In genomic region chr3:13651057-13651400, GRCh38 we compare ENCODE assay signal across 2 cellular contexts.
TF ChIP-seq lines count a peak whose summit lies in the region.

No MANE protein-coding gene starts in this region.

TF ChIP-seq in HCT116, 20 proteins besides CTCF, POLR2A, EP300 and RAD21:
- TF ChIP-seq POLR2AphosphoS5 (IDR thresholded peaks at IDR 0.05; ENCODE audit: low read depth, low read length) (no peak), YY1 (IDR thresholded peaks at IDR 0.05; ENCODE audit: extremely low read depth, insufficient replicate concordance, low read depth, low read length) (no peak), ZFX (IDR thresholded peaks at IDR 0.05) (no peak), SP1 (IDR thresholded peaks at IDR 0.05; ENCODE audit: low read depth) (no peak), CEBPB (IDR thresholded peaks at IDR 0.05; ENCODE audit: low read depth) (no peak), JUND (IDR thresholded peaks at IDR 0.05) (no peak), CBX3 (IDR thresholded peaks at IDR 0.05; ENCODE audit: low read depth) (no peak), ELF1 (IDR thresholded peaks at IDR 0.05; ENCODE audit: borderline replicate concordance, low read depth) (no peak), FOSL1 (IDR thresholded peaks at IDR 0.05; ENCODE audit: low read depth) (no peak), SIN3A (IDR thresholded peaks at IDR 0.05; ENCODE audit: low read depth) (no peak), EZH2phosphoT487 (IDR thresholded peaks at IDR 0.05; ENCODE audit: borderline replicate concordance) (no peak), EZH2 (IDR thresholded peaks at IDR 0.05) (no peak), EGR1 (IDR thresholded peaks at IDR 0.05; ENCODE audit: low read depth) (no peak), ZBTB33 (IDR thresholded peaks at IDR 0.05; ENCODE audit: extremely low read depth, insufficient replicate concordance, low read length) (no peak), ZNF274 (IDR thresholded peaks at IDR 0.05; ENCODE audit: low read depth, low read length) (no peak), TCF7L2 (IDR thresholded peaks at IDR 0.05; ENCODE audit: borderline replicate concordance, extremely low read depth, insufficient read depth, insufficient read length) (no peak), SRF (IDR thresholded peaks at IDR 0.05; ENCODE audit: low read depth) (no peak)
- TF ChIP-seq, protein P1, sequence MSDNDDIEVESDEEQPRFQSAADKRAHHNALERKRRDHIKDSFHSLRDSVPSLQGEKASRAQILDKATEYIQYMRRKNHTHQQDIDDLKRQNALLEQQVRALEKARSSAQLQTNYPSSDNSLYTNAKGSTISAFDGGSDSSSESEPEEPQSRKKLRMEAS (IDR thresholded peaks at IDR 0.05) = no peak
- TF ChIP-seq, protein P2, sequence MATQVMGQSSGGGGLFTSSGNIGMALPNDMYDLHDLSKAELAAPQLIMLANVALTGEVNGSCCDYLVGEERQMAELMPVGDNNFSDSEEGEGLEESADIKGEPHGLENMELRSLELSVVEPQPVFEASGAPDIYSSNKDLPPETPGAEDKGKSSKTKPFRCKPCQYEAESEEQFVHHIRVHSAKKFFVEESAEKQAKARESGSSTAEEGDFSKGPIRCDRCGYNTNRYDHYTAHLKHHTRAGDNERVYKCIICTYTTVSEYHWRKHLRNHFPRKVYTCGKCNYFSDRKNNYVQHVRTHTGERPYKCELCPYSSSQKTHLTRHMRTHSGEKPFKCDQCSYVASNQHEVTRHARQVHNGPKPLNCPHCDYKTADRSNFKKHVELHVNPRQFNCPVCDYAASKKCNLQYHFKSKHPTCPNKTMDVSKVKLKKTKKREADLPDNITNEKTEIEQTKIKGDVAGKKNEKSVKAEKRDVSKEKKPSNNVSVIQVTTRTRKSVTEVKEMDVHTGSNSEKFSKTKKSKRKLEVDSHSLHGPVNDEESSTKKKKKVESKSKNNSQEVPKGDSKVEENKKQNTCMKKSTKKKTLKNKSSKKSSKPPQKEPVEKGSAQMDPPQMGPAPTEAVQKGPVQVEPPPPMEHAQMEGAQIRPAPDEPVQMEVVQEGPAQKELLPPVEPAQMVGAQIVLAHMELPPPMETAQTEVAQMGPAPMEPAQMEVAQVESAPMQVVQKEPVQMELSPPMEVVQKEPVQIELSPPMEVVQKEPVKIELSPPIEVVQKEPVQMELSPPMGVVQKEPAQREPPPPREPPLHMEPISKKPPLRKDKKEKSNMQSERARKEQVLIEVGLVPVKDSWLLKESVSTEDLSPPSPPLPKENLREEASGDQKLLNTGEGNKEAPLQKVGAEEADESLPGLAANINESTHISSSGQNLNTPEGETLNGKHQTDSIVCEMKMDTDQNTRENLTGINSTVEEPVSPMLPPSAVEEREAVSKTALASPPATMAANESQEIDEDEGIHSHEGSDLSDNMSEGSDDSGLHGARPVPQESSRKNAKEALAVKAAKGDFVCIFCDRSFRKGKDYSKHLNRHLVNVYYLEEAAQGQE (IDR thresholded peaks at IDR 0.05; ENCODE audit: low read depth) = no peak
- TF ChIP-seq, protein P3, sequence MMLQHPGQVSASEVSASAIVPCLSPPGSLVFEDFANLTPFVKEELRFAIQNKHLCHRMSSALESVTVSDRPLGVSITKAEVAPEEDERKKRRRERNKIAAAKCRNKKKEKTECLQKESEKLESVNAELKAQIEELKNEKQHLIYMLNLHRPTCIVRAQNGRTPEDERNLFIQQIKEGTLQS (IDR thresholded peaks at IDR 0.05) = no peak

TF ChIP-seq in K562, 482 proteins besides CTCF, POLR2A, EP300 and RAD21 (continues in another document):
- TF ChIP-seq POLR3A (IDR thresholded peaks at IDR 0.05; ENCODE audit: borderline replicate concordance, extremely low read depth, insufficient read depth, insufficient read length) (no peak), KDM4B (IDR thresholded peaks at IDR 0.05; ENCODE audit: borderline replicate concordance in 2 of 2, low read depth in 1 of 2) (no peak), MBD1 (CRISPR knock-in tag; IDR thresholded peaks at IDR 0.05) (no peak), ZNF668 (CRISPR knock-in tag; IDR thresholded peaks at IDR 0.05) (peak; percentile 22), HMGXB4 (CRISPR knock-in tag; IDR thresholded peaks at IDR 0.05) (no peak), KDM1A (IDR thresholded peaks at IDR 0.05) (peak in 1 of 2 experiments; percentile 70; a peak in 1 of 4 replicates), E2F6 (IDR thresholded peaks at IDR 0.05; ENCODE audit: borderline replicate concordance in 1 of 2, extremely low read depth in 1 of 2, insufficient read depth in 1 of 2, insufficient read length in 1 of 2, low read depth in 1 of 2, low read length in 1 of 2, poor library complexity in 1 of 2, severe bottlenecking in 1 of 2) (no peak), HDAC3 (IDR thresholded peaks at IDR 0.05; ENCODE audit: borderline replicate concordance, partially characterized antibody) (no peak), ARID2 (IDR thresholded peaks at IDR 0.05) (peak; percentile 43; the same call in 1 of the 2 replicates), PHF8 (IDR thresholded peaks at IDR 0.05; ENCODE audit: borderline replicate concordance, low read length) (no peak), CEBPG (CRISPR knock-in tag; IDR thresholded peaks at IDR 0.05) (no peak), CEBPG (tag; conservative IDR thresholded peaks at IDR 0.05 in 1 of 2, IDR thresholded peaks at IDR 0.05 in 1 of 2) (0 out of 4 replicates have a peak, but pooled peaks of 1 of the 2 experiments have one; percentile 67), FOXM1 (IDR thresholded peaks at IDR 0.05; ENCODE audit: low read depth) (no peak), FOXM1 (CRISPR knock-in tag; IDR thresholded peaks at IDR 0.05; ENCODE audit: low read depth) (0 out of 2 replicates have a peak, but pooled peaks have one; percentile 2), PHF20 (IDR thresholded peaks at IDR 0.05; ENCODE audit: partially characterized antibody) (peak; percentile 38), RBM22 (IDR thresholded peaks at IDR 0.05; ENCODE audit: low read depth, low read length, poor library complexity, severe bottlenecking) (no peak), MTA1 (IDR thresholded peaks at IDR 0.05; ENCODE audit: borderline replicate concordance) (no peak), ZNF778 (CRISPR knock-in tag; IDR thresholded peaks at IDR 0.05) (no peak), ZNF133 (CRISPR knock-in tag; IDR thresholded peaks at IDR 0.05) (0 out of 2 replicates have a peak, but pooled peaks have one; percentile 31), SMAD3 (CRISPR knock-in tag; conservative IDR thresholded peaks at IDR 0.05) (no peak), ZBTB17 (CRISPR knock-in tag; IDR thresholded peaks at IDR 0.05) (no peak), ZNF124 (CRISPR knock-in tag; IDR thresholded peaks at IDR 0.05) (no peak), ZBTB26 (CRISPR knock-in tag; IDR thresholded peaks at IDR 0.05) (no peak), ZNF79 (CRISPR knock-in tag; IDR thresholded peaks at IDR 0.05; ENCODE audit: low read depth) (no peak), CSDE1 (IDR thresholded peaks at IDR 0.05) (no peak), DEAF1 (CRISPR knock-in tag; IDR thresholded peaks at IDR 0.05) (no peak), HDGF (IDR thresholded peaks at IDR 0.05) (0 out of 2 replicates have a peak, but pooled peaks have one; percentile 80), FOXO4 (CRISPR knock-in tag; IDR thresholded peaks at IDR 0.05) (peak; percentile 9; the same call in 1 of the 2 replicates), ZNF449 (CRISPR knock-in tag; IDR thresholded peaks at IDR 0.05) (no peak), ZNF174 (CRISPR knock-in tag; IDR thresholded peaks at IDR 0.05) (no peak), CEBPB (tag; IDR thresholded peaks at IDR 0.05) (peak; percentile 54; the same call in 1 of the 2 replicates), ZNF431 (CRISPR knock-in tag; IDR thresholded peaks at IDR 0.05) (no peak)
- TF ChIP-seq, protein P4, sequence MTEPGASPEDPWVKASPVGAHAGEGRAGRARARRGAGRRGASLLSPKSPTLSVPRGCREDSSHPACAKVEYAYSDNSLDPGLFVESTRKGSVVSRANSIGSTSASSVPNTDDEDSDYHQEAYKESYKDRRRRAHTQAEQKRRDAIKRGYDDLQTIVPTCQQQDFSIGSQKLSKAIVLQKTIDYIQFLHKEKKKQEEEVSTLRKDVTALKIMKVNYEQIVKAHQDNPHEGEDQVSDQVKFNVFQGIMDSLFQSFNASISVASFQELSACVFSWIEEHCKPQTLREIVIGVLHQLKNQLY (CRISPR knock-in tag; conservative IDR thresholded peaks at IDR 0.05) = no peak
- TF ChIP-seq, protein P5, sequence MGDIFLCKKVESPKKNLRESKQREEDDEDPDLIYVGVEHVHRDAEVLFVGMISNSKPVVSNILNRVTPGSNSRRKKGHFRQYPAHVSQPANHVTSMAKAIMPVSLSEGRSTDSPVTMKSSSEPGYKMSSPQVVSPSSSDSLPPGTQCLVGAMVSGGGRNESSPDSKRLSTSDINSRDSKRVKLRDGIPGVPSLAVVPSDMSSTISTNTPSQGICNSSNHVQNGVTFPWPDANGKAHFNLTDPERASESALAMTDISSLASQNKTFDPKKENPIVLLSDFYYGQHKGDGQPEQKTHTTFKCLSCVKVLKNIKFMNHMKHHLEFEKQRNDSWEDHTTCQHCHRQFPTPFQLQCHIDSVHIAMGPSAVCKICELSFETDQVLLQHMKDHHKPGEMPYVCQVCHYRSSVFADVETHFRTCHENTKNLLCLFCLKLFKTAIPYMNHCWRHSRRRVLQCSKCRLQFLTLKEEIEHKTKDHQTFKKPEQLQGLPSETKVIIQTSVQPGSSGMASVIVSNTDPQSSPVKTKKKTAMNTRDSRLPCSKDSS (IDR thresholded peaks at IDR 0.05; ENCODE audit: low read depth, partially characterized antibody) = no peak
